ENCODE assay signal across 1 cellular context in the genomic region with DNA sequence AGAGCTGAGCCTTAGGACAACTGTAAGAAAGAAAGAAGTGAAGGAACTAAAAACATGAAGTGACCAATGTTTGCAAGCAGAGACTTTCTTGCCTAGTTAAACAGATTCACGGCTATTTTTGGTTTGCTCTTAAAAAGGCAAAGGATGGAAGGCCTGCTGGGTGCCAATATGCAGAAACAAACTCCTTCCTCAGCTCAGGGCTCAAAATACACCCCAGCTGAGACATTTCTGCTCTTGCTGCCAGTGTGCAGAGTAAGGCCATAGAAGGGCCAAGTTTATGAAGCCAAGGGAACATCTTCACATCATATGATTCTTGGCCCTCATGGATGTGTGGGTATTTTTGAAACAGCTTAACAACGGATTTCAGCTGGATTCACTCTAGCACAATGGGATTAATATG.
TF ChIP-seq lines count a peak whose summit lies in the region.

No MANE protein-coding gene starts in this region.

TF ChIP-seq in GM23338, 12 proteins besides CTCF, POLR2A, EP300 and RAD21 (continued from another document):
- TF ChIP-seq REST (IDR thresholded peaks at IDR 0.05; ENCODE audit: unreplicated experiment) (no peak), JUNB (IDR thresholded peaks at IDR 0.05; ENCODE audit: unreplicated experiment) (no peak), EZH2phosphoT487 (IDR thresholded peaks at IDR 0.05; ENCODE audit: unreplicated experiment) (no peak), STAT1 (IDR thresholded peaks at IDR 0.05; ENCODE audit: unreplicated experiment) (no peak), ZNF114 (CRISPR knock-in tag; IDR thresholded peaks at IDR 0.05) (no peak), EZH2 (IDR thresholded peaks at IDR 0.05; ENCODE audit: low read depth, unreplicated experiment) (no peak), ZNF331 (CRISPR knock-in tag; IDR thresholded peaks at IDR 0.05; ENCODE audit: low read depth) (no peak), NANOG (IDR thresholded peaks at IDR 0.05; ENCODE audit: borderline replicate concordance) (no peak)
